ENCODE assay signal across 17 cellular contexts in genomic region chr19:58357798-58358145, GRCh38. TPM values are rescaled to one million over a fixed set of nuclear protein-coding genes. Genes with fewer than 3 reads are reported as not detected.
DNase-seq lines count a peak whose midpoint lies in the region; ATAC-seq, FAIRE-seq and TF ChIP-seq lines count a peak whose summit lies in the region.
"Had no signal": no experiment of that assay in that cellular context is flagged by ENCODE, and none has a peak within 500 bp of the region (broad histone marks: within the 10 kb centered on the region; RNA-seq: fewer than 3 reads in every experiment).

No MANE protein-coding gene starts in this region.

- H3K27me3 ChIP-seq in left ventricle myocardium inferior (ENCODE audit: low read depth) (peaks cover 56% of the 10 kb centered on the region), heart right ventricle (peaks cover 0 to 43% (median 24%) of the 10 kb centered on the region in 7 donors), K562 (ENCODE audit: control insufficient read depth in 2 of 2, insufficient read depth in 2 of 2, low read length in 2 of 2) (no peaks in the 10 kb centered on the region), mesendoderm (ENCODE audit: insufficient read depth, low read length, poor library complexity) (no peaks in the 10 kb centered on the region), Karpas-422 (ENCODE audit: low read length) (no peaks in the 10 kb centered on the region)

- DNase-seq in left ventricle myocardium inferior (no peak), heart right ventricle (no peak), K562 (ENCODE audit: extremely low read depth in 1 of 4, low spot score in 3 of 4) (no peak), mesendoderm (no peak), Karpas-422 (no peak), Calu3 (no peak)
- DNase-seq in stimulated activated naive B cell treated with anti-CD40 and anti-IgM and Interleukin-4, amounts not matched to agents 10 μg/mL and 1 μg/mL and 100 μg/mL, for 72 hours: no peak
- DNase-seq: CD4-positive, alpha-beta memory T cell; GOT3; NCI-H1436 treated with DMSO at 0.1 percent for 48 hours; NCI-H2081 treated with DMSO at 0.1 percent for 48 hours; NCI-H345; NCI-H526 treated with DMSO at 0.1 percent for 48 hours; NK-92 treated with Interleukin-12 subunit alpha and Interleukin-12 subunit beta, amount 100 ng/mL, for 24 hours; PC-3 had no signal

- peak overlapping the region; percentile 25 for H3K27ac Mint-ChIP-seq in stimulated activated naive B cell treated with anti-CD40 and anti-IgM and Interleukin-4, amounts not matched to agents 10 μg/mL and 1 μg/mL and 100 μg/mL, for 72 hours
- no peak overlapping the region for H3K27ac Mint-ChIP-seq in Calu3 (ENCODE audit: unreplicated experiment)

- FAIRE-seq in K562 (lab: Jason Lieb, UNC): no peak
- FAIRE-seq: A549 had no signal

- 79 to 83% methylated on average over 10 to 12 of the region's 12 CpGs for WGBS in heart right ventricle, 2 donors
- WGBS in K562 (ENCODE audit: insufficient coverage, low coverage, missing lambda C conversion rate): 66% methylated on average over 9 of the region's 12 CpGs
- WGBS in mesendoderm (ENCODE audit: extremely low coverage, insufficient coverage, low lambda C conversion rate): no CpG with 5 or more reads among the region's 12 CpGs

- intact Hi-C loops in left ventricle myocardium inferior (cut with micrococcal nuclease) (no loop called here), heart right ventricle (cut with DNase I) (no loop called here), K562 (cut with micrococcal nuclease) (no loop called here), Calu3 (cut with micrococcal nuclease; ENCODE audit: unreplicated experiment) (no loop called here)

- H3K9me3 ChIP-seq in left ventricle myocardium inferior (replicated peaks) (no peaks in the 10 kb centered on the region), heart right ventricle (no peaks in the 10 kb centered on the region), K562 (replicated peaks; ENCODE audit: control insufficient read depth, insufficient read depth, low read depth, low read length) (no peaks in the 10 kb centered on the region), Karpas-422 (ENCODE audit: low read length) (no peaks in the 10 kb centered on the region)

- H4K20me1 ChIP-seq in K562 (replicated peaks; ENCODE audit: control insufficient read depth, insufficient read depth, low read length) (no peaks in the 10 kb centered on the region), Karpas-422 (ENCODE audit: insufficient read depth, low read depth, low read length) (no peaks in the 10 kb centered on the region)

- no peaks in the 10 kb centered on the region for H3K9me3 Mint-ChIP-seq in stimulated activated naive B cell treated with anti-CD40 and anti-IgM and Interleukin-4, amounts not matched to agents 10 μg/mL and 1 μg/mL and 100 μg/mL, for 72 hours
- no peaks in the 10 kb centered on the region for H3K9me3 Mint-ChIP-seq in Calu3 (ENCODE audit: low read depth, unreplicated experiment)
- H3K9me3 Mint-ChIP-seq: CD4-positive, alpha-beta memory T cell had no signal

- no peaks in the 10 kb centered on the region for H3K9me2 ChIP-seq in Karpas-422 (replicated peaks; ENCODE audit: insufficient read depth, low read length)

- peaks cover 13 to 28% of the 10 kb centered on the region in 2 donors for H3K36me3 Mint-ChIP-seq in stimulated activated naive B cell treated with anti-CD40 and anti-IgM and Interleukin-4, amounts not matched to agents 10 μg/mL and 1 μg/mL and 100 μg/mL, for 72 hours
- peaks cover 16% of the 10 kb centered on the region for H3K36me3 Mint-ChIP-seq in Calu3 (ENCODE audit: insufficient read depth, unreplicated experiment)

- H3K56ac ChIP-seq in mesendoderm (ENCODE audit: low read length): peak overlapping the region; percentile 25

- BruUV-seq in K562 (replicated peaks; lab: Mats Ljungman, UMichigan): no TSS peak
- BruUV-seq in Calu3 (replicated peaks; lab: Mats Ljungman, UMichigan): no TSS peak

- peak overlapping the region; percentile 64 for H3K4me3 ChIP-seq in left ventricle myocardium inferior
- H3K4me3 ChIP-seq in heart right ventricle: peak overlapping the region in 2 of 10 donors; percentile 57 to 58
- H3K4me3 ChIP-seq in K562: no peak overlapping the region
- H3K4me3 ChIP-seq in mesendoderm (ENCODE audit: low read length): no peak overlapping the region
- no peak overlapping the region for H3K4me3 ChIP-seq in Karpas-422 (ENCODE audit: low read length)
- H3K4me3 ChIP-seq: A549 had no signal

- H3K18ac ChIP-seq in mesendoderm (ENCODE audit: low read length): no peak overlapping the region

- H3K27ac ChIP-seq in left ventricle myocardium inferior (replicated peaks): no peak overlapping the region
- no peak overlapping the region for H3K27ac ChIP-seq in heart right ventricle
- H3K27ac ChIP-seq in K562 (ENCODE audit: extremely low read depth, low read depth, low read length): no peak overlapping the region
- no peak overlapping the region for H3K27ac ChIP-seq in mesendoderm (ENCODE audit: low read depth, low read length)
- H3K27ac ChIP-seq in Karpas-422 (ENCODE audit: low read length): no peak overlapping the region
- H3K27ac ChIP-seq: A549 had no signal

- H3K4me2 ChIP-seq in K562 (ENCODE audit: insufficient read depth, low read length) (no peak overlapping the region), mesendoderm (ENCODE audit: low read length) (no peak overlapping the region), Karpas-422 (ENCODE audit: low read depth, low read length, poor library complexity, severe bottlenecking) (no peak overlapping the region)
- H3K4me2 ChIP-seq: A549 had no signal

- no peak for TF ChIP-seq EP300 in K562 (IDR thresholded peaks at IDR 0.05; ENCODE audit: low read length)

- H3K27me3 Mint-ChIP-seq in stimulated activated naive B cell treated with anti-CD40 and anti-IgM and Interleukin-4, amounts not matched to agents 10 μg/mL and 1 μg/mL and 100 μg/mL, for 72 hours: peaks cover 0 to 12% of the 10 kb centered on the region in 2 donors
- H3K27me3 Mint-ChIP-seq in Calu3 (ENCODE audit: unreplicated experiment): peaks cover 3% of the 10 kb centered on the region
- H3K27me3 Mint-ChIP-seq: CD4-positive, alpha-beta memory T cell had no signal

- H2BK15ac ChIP-seq in mesendoderm (replicated peaks; ENCODE audit: low read depth): no peak overlapping the region

- no peak for TF ChIP-seq RAD21 in K562 (CRISPR knock-in tag; conservative IDR thresholded peaks at IDR 0.05 in 1 of 2, IDR thresholded peaks at IDR 0.05 in 1 of 2)

- H2AK5ac ChIP-seq in mesendoderm (ENCODE audit: low read length): no peak overlapping the region

- no peak overlapping the region for H2BK120ac ChIP-seq in mesendoderm (ENCODE audit: low read depth, low read length)

- no peak for TF ChIP-seq POLR2A in K562 (conservative IDR thresholded peaks at IDR 0.05)

- no peak for TF ChIP-seq CTCF in left ventricle myocardium inferior (IDR thresholded peaks at IDR 0.05; ENCODE audit: borderline replicate concordance)
- TF ChIP-seq CTCF in heart right ventricle (IDR thresholded peaks at IDR 0.05): no peak
- TF ChIP-seq CTCF in K562 (IDR thresholded peaks at IDR 0.05 in 2 of 3, conservative IDR thresholded peaks at IDR 0.05 in 1 of 3; ENCODE audit: insufficient read depth in 2 of 3, low read depth in 1 of 3, low read length in 3 of 3): no peak
- TF ChIP-seq CTCF in Calu3 (IDR thresholded peaks at IDR 0.05; ENCODE audit: unreplicated experiment): no peak

- peaks cover 7% of the 10 kb centered on the region; the same call in 1 of the 3 replicates for H3K79me2 ChIP-seq in K562 (ENCODE audit: control insufficient read depth, insufficient read depth, low read length)
- H3K79me2 ChIP-seq in mesendoderm (ENCODE audit: control insufficient read depth, insufficient read depth, low read length): no peaks in the 10 kb centered on the region
- H3K79me2 ChIP-seq in Karpas-422 (ENCODE audit: low read length): peaks cover 13% of the 10 kb centered on the region

- no peak overlapping the region for H4K8ac ChIP-seq in mesendoderm (ENCODE audit: low read depth, low read length)

- no peak for ATAC-seq in heart right ventricle
- ATAC-seq in K562: no peak
- ATAC-seq in stimulated activated naive B cell treated with anti-CD40 and anti-IgM and Interleukin-4, amounts not matched to agents 10 μg/mL and 1 μg/mL and 100 μg/mL, for 72 hours (replicated peaks): no peak
- ATAC-seq in HG03095 (IDR thresholded peaks at IDR 0.05; ENCODE audit: unreplicated experiment): no peak
- ATAC-seq: A549, PC-3 had no signal

- peaks cover 33% of the 10 kb centered on the region for H3K4me1 ChIP-seq in left ventricle myocardium inferior
- peaks cover 3 to 37% (median 28%) of the 10 kb centered on the region in 9 donors for H3K4me1 ChIP-seq in heart right ventricle
- peaks cover 7 to 39% of the 10 kb centered on the region in 2 experiments; a peak in 3 of 5 replicates for H3K4me1 ChIP-seq in K562 (replicated peaks in 1 of 2; ENCODE audit: control insufficient read depth in 2 of 2, insufficient read depth in 2 of 2, low read length in 2 of 2)
- H3K4me1 ChIP-seq in mesendoderm (ENCODE audit: control insufficient read depth, low read depth, low read length): no peaks in the 10 kb centered on the region
- H3K4me1 ChIP-seq in Karpas-422 (ENCODE audit: low read length): peaks cover 13% of the 10 kb centered on the region

- H3K9me1 ChIP-seq in K562 (ENCODE audit: control insufficient read depth, insufficient read depth, low read length): no peaks in the 10 kb centered on the region

- H3K36me3 ChIP-seq in left ventricle myocardium inferior: no peaks in the 10 kb centered on the region
- no peaks in the 10 kb centered on the region for H3K36me3 ChIP-seq in heart right ventricle
- H3K36me3 ChIP-seq in K562 (ENCODE audit: control insufficient read depth, insufficient read depth, low read length): no peaks in the 10 kb centered on the region
- H3K36me3 ChIP-seq in mesendoderm (ENCODE audit: control insufficient read depth, insufficient read depth, low read length): no peaks in the 10 kb centered on the region
- no peaks in the 10 kb centered on the region for H3K36me3 ChIP-seq in Karpas-422 (ENCODE audit: insufficient read depth, low read length)

- no peaks in the 10 kb centered on the region for H3K79me1 ChIP-seq in mesendoderm (ENCODE audit: low read length)

- no peak overlapping the region for H3K4ac ChIP-seq in mesendoderm (ENCODE audit: low read depth, low read length)

- peaks cover 16 to 27% of the 10 kb centered on the region in 2 donors for H3K4me1 Mint-ChIP-seq in stimulated activated naive B cell treated with anti-CD40 and anti-IgM and Interleukin-4, amounts not matched to agents 10 μg/mL and 1 μg/mL and 100 μg/mL, for 72 hours
- no peaks in the 10 kb centered on the region for H3K4me1 Mint-ChIP-seq in Calu3 (ENCODE audit: low read depth, unreplicated experiment)

- H3K23ac ChIP-seq in mesendoderm (ENCODE audit: low read length): no peak overlapping the region

- H4K5ac ChIP-seq in mesendoderm (ENCODE audit: low read length): no peak overlapping the region

- H2AFZ ChIP-seq in K562 (ENCODE audit: low read depth, low read length) (no peak overlapping the region), Karpas-422 (ENCODE audit: low read length) (no peak overlapping the region)

- H3K9ac ChIP-seq in K562 (ENCODE audit: insufficient read depth in 1 of 2, low read depth in 2 of 2, low read length in 2 of 2) (no peak overlapping the region; a peak in 1 of 4 replicates), mesendoderm (ENCODE audit: low read length) (no peak overlapping the region), Karpas-422 (ENCODE audit: low read length) (no peak overlapping the region)

- POLR2A ChIA-PET in K562 (lab: Yijun Ruan, JAX): no interaction called here

- CTCF ChIA-PET in K562 (lab: Yijun Ruan, JAX; ENCODE audit: low intra/inter-chr PET ratio): no interaction called here
- CTCF ChIA-PET in Calu3 (lab: Charles Lee): no interaction called here

- no peak overlapping the region for H2BK5ac ChIP-seq in mesendoderm (ENCODE audit: low read length)

- peak overlapping the region in 1 of 2 donors; percentile 22 for H3K4me3 Mint-ChIP-seq in stimulated activated naive B cell treated with anti-CD40 and anti-IgM and Interleukin-4, amounts not matched to agents 10 μg/mL and 1 μg/mL and 100 μg/mL, for 72 hours
- no peak overlapping the region for H3K4me3 Mint-ChIP-seq in Calu3 (ENCODE audit: low read depth, unreplicated experiment)

- in situ Hi-C loops in K562 (cut with MboI): no loop called here

RNA-seq across cellular contexts. Expression of gene A1BG, which starts 4.5 kb away (rescaled TPM):
- total RNA-seq in left ventricle myocardium inferior (3.7 TPM), heart right ventricle (1 to 10 TPM in 9 of 10 donors, under 1 TPM in 1; 0.80 to 5.5 (median 2.0) TPM), K562 (2014; rRNA removed) (19.8 and 24.6 TPM in 2 replicates), K562 (2014; rRNA removed; fragmentation: Illumina TruSeq; extraction: Trizol) (0.76 and 0.96 TPM in 2 replicates), K562 (2015; rRNA removed; fragmentation: Illumina TruSeq; extraction: Trizol) (3.1 and 3.6 TPM in 2 replicates), K562 (2021) (11.8 and 12.1 TPM in 2 replicates), Calu3 (2022) (not detected in 2 replicates)
- polyA plus RNA-seq in heart right ventricle (1 to 10 TPM; 9.6 TPM), K562 (2011; rRNA removed) (2.6 and 5.7 TPM in 2 replicates), K562 (2014; fragmentation: Illumina TruSeq; extraction: Trizol) (0.10 and 1.5 TPM in 2 replicates), K562 (2014; fragmentation: Nextera tagmentation; extraction: Ambion mirVana) (1 to 10 TPM; 1.2 to 2.4 TPM), K562 (2014; rRNA removed) (14.0 and 15.9 TPM in 2 replicates)
- total RNA-seq in K562 (2011; cell fraction: chromatin; rRNA removed; ENCODE audit: low replicate concordance): 2.7 and 6.5 TPM in 2 replicates
- 3.0 and 4.8 TPM in 2 replicates for total RNA-seq in K562 (2011; cell fraction: nucleolus; rRNA removed)
- 4.9 and 5.3 TPM in 2 replicates for total RNA-seq in K562 (2011; cell fraction: nucleoplasm; rRNA removed)
- 14.5 and 55.0 TPM in 2 replicates for polyA plus RNA-seq in K562 (2011; cell fraction: cytosol; rRNA removed)
- 4.9 and 5.4 TPM in 2 replicates for polyA plus RNA-seq in K562 (2011; cell fraction: nucleus; rRNA removed)
- 12.0 and 15.2 TPM in 2 replicates for polyA plus RNA-seq in K562 (2012)
- polyA minus RNA-seq in K562 (2011; rRNA and poly(A)+ RNA removed): 0.51 and 0.56 TPM in 2 replicates
- polyA minus RNA-seq in K562 (2011; cell fraction: cytosol; rRNA and poly(A)+ RNA removed): 0.48 and 3.5 TPM in 2 replicates
- 1.3 and 1.6 TPM in 2 replicates for polyA minus RNA-seq in K562 (2011; cell fraction: nucleus; rRNA and poly(A)+ RNA removed)
- polyA plus RNA-seq in mesendoderm (2013, experiment 1 of 2): 13.5 TPM
- polyA plus RNA-seq in mesendoderm (2013, experiment 2 of 2): 11.7 TPM
- 52.9 and 85.4 TPM in 2 replicates for total RNA-seq in Karpas-422 (2014; rRNA removed; shearing (Covaris generic); ENCODE audit: low replicate concordance)

RNA-seq across cellular contexts. Expression of gene ZNF497, which starts 4.8 kb away (rescaled TPM):
- total RNA-seq in left ventricle myocardium inferior (0.41 TPM), heart right ventricle (under 1 TPM in 9 of 10 donors, not detected in 1; 0.14 to 0.73 (median 0.30) TPM), K562 (2014; rRNA removed) (0.45 and 0.98 TPM in 2 replicates), K562 (2014; rRNA removed; fragmentation: Illumina TruSeq; extraction: Trizol) (0.22 and 0.29 TPM in 2 replicates), K562 (2015; rRNA removed; fragmentation: Illumina TruSeq; extraction: Trizol) (0.43 and 0.57 TPM in 2 replicates), K562 (2021) (0.89 and 0.96 TPM in 2 replicates), Calu3 (2022) (2.4 and 3.1 TPM in 2 replicates)
- polyA plus RNA-seq in heart right ventricle (under 1 TPM; 0.22 to 0.33 TPM), K562 (2011; rRNA removed) (0.96 and 0.98 TPM in 2 replicates), K562 (2014; fragmentation: Illumina TruSeq; extraction: Trizol) (0.24 and 0.36 TPM in 2 replicates), K562 (2014; fragmentation: Nextera tagmentation; extraction: Ambion mirVana) (under 1 TPM in 1 of 2 experiments, not detected in 1; 0.06 TPM), K562 (2014; rRNA removed) (0.56 and 0.63 TPM in 2 replicates)
- 4.1 and 7.1 TPM in 2 replicates for total RNA-seq in K562 (2011; cell fraction: chromatin; rRNA removed; ENCODE audit: low replicate concordance)
- 3.7 and 6.0 TPM in 2 replicates for total RNA-seq in K562 (2011; cell fraction: nucleolus; rRNA removed)
- 1.8 and 2.1 TPM in 2 replicates for total RNA-seq in K562 (2011; cell fraction: nucleoplasm; rRNA removed)
- 0.81 and 2.7 TPM in 2 replicates for polyA plus RNA-seq in K562 (2011; cell fraction: cytosol; rRNA removed)
- polyA plus RNA-seq in K562 (2011; cell fraction: nucleus; rRNA removed): 3.2 and 8.8 TPM in 2 replicates
- polyA plus RNA-seq in K562 (2012): 1.0 and 2.0 TPM in 2 replicates
- polyA minus RNA-seq in K562 (2011; rRNA and poly(A)+ RNA removed): 0.74 and 0.93 TPM in 2 replicates
- polyA minus RNA-seq in K562 (2011; cell fraction: cytosol; rRNA and poly(A)+ RNA removed): 0.57 and 0.82 TPM in 2 replicates
- 1.5 and 2.1 TPM in 2 replicates for polyA minus RNA-seq in K562 (2011; cell fraction: nucleus; rRNA and poly(A)+ RNA removed)
- polyA plus RNA-seq in mesendoderm (2013, experiment 1 of 2): 0.46 TPM
- polyA plus RNA-seq in mesendoderm (2013, experiment 2 of 2): 0.49 TPM
- 1.1 and 3.0 TPM in 2 replicates for total RNA-seq in Karpas-422 (2014; rRNA removed; shearing (Covaris generic); ENCODE audit: low replicate concordance)

RNA-seq across cellular contexts. Expression of gene ZNF837, which starts 23.1 kb away (rescaled TPM):
- total RNA-seq in left ventricle myocardium inferior (0.19 TPM), heart right ventricle (under 1 TPM; 0.11 to 0.90 (median 0.41) TPM), K562 (2014; rRNA removed) (1.8 and 2.1 TPM in 2 replicates), K562 (2014; rRNA removed; fragmentation: Illumina TruSeq; extraction: Trizol) (not detected in 2 replicates), K562 (2015; rRNA removed; fragmentation: Illumina TruSeq; extraction: Trizol) (0.11 TPM in 2 replicates), K562 (2021) (0.54 and 1.2 TPM in 2 replicates), Calu3 (2022) (0.47 and 0.81 TPM in 2 replicates)
- polyA plus RNA-seq in heart right ventricle (under 1 TPM; 0.36 to 0.88 TPM), K562 (2011; rRNA removed) (0.21 and 0.28 TPM in 2 replicates), K562 (2014; fragmentation: Illumina TruSeq; extraction: Trizol) (0.10 TPM in 1 of 2 replicates, not detected in the other), K562 (2014; fragmentation: Nextera tagmentation; extraction: Ambion mirVana) (not detected), K562 (2014; rRNA removed) (0.57 and 0.73 TPM in 2 replicates)
- total RNA-seq in K562 (2011; cell fraction: chromatin; rRNA removed; ENCODE audit: low replicate concordance): 1.00 TPM in 1 of 2 replicates, not detected in the other
- total RNA-seq in K562 (2011; cell fraction: nucleolus; rRNA removed): 0.83 and 1.1 TPM in 2 replicates
- 0.31 and 0.37 TPM in 2 replicates for total RNA-seq in K562 (2011; cell fraction: nucleoplasm; rRNA removed)
- polyA plus RNA-seq in K562 (2011; cell fraction: cytosol; rRNA removed): 0.55 and 3.2 TPM in 2 replicates
- polyA plus RNA-seq in K562 (2011; cell fraction: nucleus; rRNA removed): 0.62 and 1.3 TPM in 2 replicates
- polyA plus RNA-seq in K562 (2012): 0.43 and 1.1 TPM in 2 replicates
- not detected in 2 replicates for polyA minus RNA-seq in K562 (2011; rRNA and poly(A)+ RNA removed)
- 0.67 and 1.1 TPM in 2 replicates for polyA minus RNA-seq in K562 (2011; cell fraction: cytosol; rRNA and poly(A)+ RNA removed)
- 0.44 and 0.54 TPM in 2 replicates for polyA minus RNA-seq in K562 (2011; cell fraction: nucleus; rRNA and poly(A)+ RNA removed)
- polyA plus RNA-seq in mesendoderm (2013, experiment 1 of 2): 1.7 TPM
- 1.8 TPM for polyA plus RNA-seq in mesendoderm (2013, experiment 2 of 2)
- 0.75 and 2.4 TPM in 2 replicates for total RNA-seq in Karpas-422 (2014; rRNA removed; shearing (Covaris generic); ENCODE audit: low replicate concordance)

RNA-seq across cellular contexts. Expression of gene RPS5, which starts 29.3 kb away (rescaled TPM):
- total RNA-seq in left ventricle myocardium inferior: 496 TPM
- 100 to 1,000 TPM; 360 to 610 (median 413) TPM for total RNA-seq in heart right ventricle
- polyA plus RNA-seq in heart right ventricle: 1,000 to 10,000 TPM in 1 of 2 donors, 100 to 1,000 TPM in 1; 430 to 2,053 TPM
- total RNA-seq in K562 (2011; cell fraction: chromatin; rRNA removed; ENCODE audit: low replicate concordance): 345 and 934 TPM in 2 replicates
- 1,499 and 1,711 TPM in 2 replicates for total RNA-seq in K562 (2011; cell fraction: nucleolus; rRNA removed)
- 1,436 and 2,256 TPM in 2 replicates for total RNA-seq in K562 (2011; cell fraction: nucleoplasm; rRNA removed)
- 3,570 and 3,842 TPM in 2 replicates for total RNA-seq in K562 (2014; rRNA removed)
- total RNA-seq in K562 (2014; rRNA removed; fragmentation: Illumina TruSeq; extraction: Trizol): 800 and 1,228 TPM in 2 replicates
- total RNA-seq in K562 (2015; rRNA removed; fragmentation: Illumina TruSeq; extraction: Trizol): 1,556 and 1,583 TPM in 2 replicates
- 2,248 and 2,336 TPM in 2 replicates for total RNA-seq in K562 (2021)
- polyA plus RNA-seq in K562 (2011; rRNA removed): 3,238 and 3,879 TPM in 2 replicates
- 6,312 and 9,379 TPM in 2 replicates for polyA plus RNA-seq in K562 (2011; cell fraction: cytosol; rRNA removed)
- polyA plus RNA-seq in K562 (2011; cell fraction: nucleus; rRNA removed): 1,727 and 2,219 TPM in 2 replicates
- polyA plus RNA-seq in K562 (2012): 2,682 and 3,255 TPM in 2 replicates
- 1,865 and 2,679 TPM in 2 replicates for polyA plus RNA-seq in K562 (2014; fragmentation: Illumina TruSeq; extraction: Trizol)
- polyA plus RNA-seq in K562 (2014; fragmentation: Nextera tagmentation; extraction: Ambion mirVana): 1,000 to 10,000 TPM; 2,484 to 2,751 TPM
- polyA plus RNA-seq in K562 (2014; rRNA removed): 3,494 and 3,885 TPM in 2 replicates
- polyA minus RNA-seq in K562 (2011; rRNA and poly(A)+ RNA removed): 2,086 and 2,630 TPM in 2 replicates
- polyA minus RNA-seq in K562 (2011; cell fraction: cytosol; rRNA and poly(A)+ RNA removed): 1,081 and 1,118 TPM in 2 replicates
- 377 and 605 TPM in 2 replicates for polyA minus RNA-seq in K562 (2011; cell fraction: nucleus; rRNA and poly(A)+ RNA removed)
- 1,257 TPM for polyA plus RNA-seq in mesendoderm (2013, experiment 1 of 2)
- polyA plus RNA-seq in mesendoderm (2013, experiment 2 of 2): 1,274 TPM
- total RNA-seq in Karpas-422 (2014; rRNA removed; shearing (Covaris generic); ENCODE audit: low replicate concordance): 6,081 and 7,190 TPM in 2 replicates
- total RNA-seq in Calu3 (2022): 971 and 1,079 TPM in 2 replicates

RNA-seq across cellular contexts. Expression of gene ZSCAN22, which starts 31.0 kb away (rescaled TPM):
- total RNA-seq in left ventricle myocardium inferior (1.8 TPM), heart right ventricle (1 to 10 TPM; 1.2 to 2.1 (median 1.4) TPM), K562 (2014; rRNA removed) (2.6 and 3.0 TPM in 2 replicates), K562 (2014; rRNA removed; fragmentation: Illumina TruSeq; extraction: Trizol) (3.0 and 3.1 TPM in 2 replicates), K562 (2015; rRNA removed; fragmentation: Illumina TruSeq; extraction: Trizol) (4.0 and 4.1 TPM in 2 replicates), K562 (2021) (5.3 and 5.4 TPM in 2 replicates), Calu3 (2022) (4.6 TPM in 2 replicates)
- polyA plus RNA-seq in heart right ventricle (under 1 TPM; 0.80 to 0.87 TPM), K562 (2011; rRNA removed) (4.8 and 5.7 TPM in 2 replicates), K562 (2014; fragmentation: Illumina TruSeq; extraction: Trizol) (3.0 and 3.2 TPM in 2 replicates), K562 (2014; fragmentation: Nextera tagmentation; extraction: Ambion mirVana) (1 to 10 TPM in 1 of 2 experiments, under 1 TPM in 1; 0.98 to 1.9 TPM), K562 (2014; rRNA removed) (2.5 and 2.7 TPM in 2 replicates)
- total RNA-seq in K562 (2011; cell fraction: chromatin; rRNA removed; ENCODE audit: low replicate concordance): 8.8 and 18.4 TPM in 2 replicates
- 11.1 and 14.3 TPM in 2 replicates for total RNA-seq in K562 (2011; cell fraction: nucleolus; rRNA removed)
- 13.6 and 15.6 TPM in 2 replicates for total RNA-seq in K562 (2011; cell fraction: nucleoplasm; rRNA removed)
- 6.2 TPM in 2 replicates for polyA plus RNA-seq in K562 (2011; cell fraction: cytosol; rRNA removed)
- polyA plus RNA-seq in K562 (2011; cell fraction: nucleus; rRNA removed): 5.1 and 5.3 TPM in 2 replicates
- 1.8 and 2.5 TPM in 2 replicates for polyA plus RNA-seq in K562 (2012)
- 8.5 and 10.1 TPM in 2 replicates for polyA minus RNA-seq in K562 (2011; rRNA and poly(A)+ RNA removed)
- polyA minus RNA-seq in K562 (2011; cell fraction: cytosol; rRNA and poly(A)+ RNA removed): 3.3 and 4.2 TPM in 2 replicates
- 4.4 and 6.1 TPM in 2 replicates for polyA minus RNA-seq in K562 (2011; cell fraction: nucleus; rRNA and poly(A)+ RNA removed)
- 1.9 TPM for polyA plus RNA-seq in mesendoderm (2013, experiment 1 of 2)
- 1.7 TPM for polyA plus RNA-seq in mesendoderm (2013, experiment 2 of 2)
- total RNA-seq in Karpas-422 (2014; rRNA removed; shearing (Covaris generic); ENCODE audit: low replicate concordance): 5.1 and 5.3 TPM in 2 replicates
